9 cellular contexts compared by ENCODE assay signal in the genomic region with DNA sequence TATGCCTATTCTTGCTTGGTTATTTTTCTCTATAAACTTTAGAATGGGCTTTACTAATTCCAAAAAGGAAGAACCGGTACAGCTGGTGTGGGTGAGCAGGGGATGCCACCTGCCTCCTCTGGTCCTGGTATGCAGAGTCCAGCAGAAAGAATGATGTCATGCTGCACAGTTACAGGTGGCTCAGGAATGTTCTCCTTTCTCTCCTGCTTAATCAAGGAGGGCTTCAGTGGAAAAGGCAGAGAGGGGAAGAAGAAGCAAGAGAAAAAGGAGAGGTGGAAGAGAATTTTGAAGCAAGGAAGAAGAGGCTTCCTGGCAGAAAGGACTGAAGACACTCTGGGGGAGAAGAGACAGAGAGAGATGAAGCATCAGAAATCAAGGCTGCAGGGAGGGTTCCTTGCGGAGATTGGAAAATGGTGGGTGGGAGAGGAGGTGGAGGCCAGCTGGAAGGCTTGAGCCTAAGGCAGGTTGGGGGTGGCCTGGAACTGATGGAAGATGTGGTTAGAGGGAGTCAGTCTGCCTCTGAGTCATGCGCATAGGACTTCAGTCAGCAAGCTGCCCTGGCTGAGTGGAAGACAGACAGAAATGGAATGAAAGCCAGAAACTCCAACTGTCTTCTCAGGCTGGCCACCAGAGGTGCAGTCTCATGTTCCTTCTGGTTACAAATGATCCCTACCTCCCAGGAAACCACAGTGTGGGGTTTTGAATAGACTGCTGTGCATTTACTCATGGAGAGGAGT.
DNase-seq lines count a peak whose midpoint lies in the region; ATAC-seq and TF ChIP-seq lines count a peak whose summit lies in the region.
"Had no signal": no experiment of that assay in that cellular context is flagged by ENCODE, and none has a peak within 500 bp of the region (broad histone marks: within the 10 kb centered on the region; RNA-seq: fewer than 3 reads in every experiment).

No MANE protein-coding gene starts in this region.

- TF ChIP-seq CTCF in C4-2B (conservative IDR thresholded peaks at IDR 0.05) (peak; percentile 38), VCaP (conservative IDR thresholded peaks at IDR 0.05) (peak; percentile 74)

- DNase-seq in HT-29 (ENCODE audit: low spot score), result peak; percentile 65
- peak; percentile 74 for DNase-seq in kidney glomerular epithelial cell (lab: John Stamatoyannopoulos, UW)
- DNase-seq in NCI-H1092 treated with DMSO at 0.1 percent for 48 hours (lab: John Stamatoyannopoulos, UW), result no peak
- DNase-seq in NCI-H187 (lab: John Stamatoyannopoulos, UW), result no peak

- H3K27ac ChIP-seq in C4-2B (no peak overlapping the region), VCaP (no peak overlapping the region)
- H3K27ac ChIP-seq: HL-60 had no signal

- ATAC-seq in GM19397 (IDR thresholded peaks at IDR 0.05; ENCODE audit: unreplicated experiment) (no peak), GM18861 (IDR thresholded peaks at IDR 0.05; ENCODE audit: unreplicated experiment) (no peak)

Comparison
In these comparisons a context has a peak if more than half of its experiments do, and no peak if none do; other contexts are left out.
1. DNase-seq: peak in HT-29 (single experiment) and kidney glomerular epithelial cell (single experiment); none in NCI-H1092 treated with DMSO at 0.1 percent for 48 hours (single experiment) and NCI-H187 (0 of 2).